In the genomic region with DNA sequence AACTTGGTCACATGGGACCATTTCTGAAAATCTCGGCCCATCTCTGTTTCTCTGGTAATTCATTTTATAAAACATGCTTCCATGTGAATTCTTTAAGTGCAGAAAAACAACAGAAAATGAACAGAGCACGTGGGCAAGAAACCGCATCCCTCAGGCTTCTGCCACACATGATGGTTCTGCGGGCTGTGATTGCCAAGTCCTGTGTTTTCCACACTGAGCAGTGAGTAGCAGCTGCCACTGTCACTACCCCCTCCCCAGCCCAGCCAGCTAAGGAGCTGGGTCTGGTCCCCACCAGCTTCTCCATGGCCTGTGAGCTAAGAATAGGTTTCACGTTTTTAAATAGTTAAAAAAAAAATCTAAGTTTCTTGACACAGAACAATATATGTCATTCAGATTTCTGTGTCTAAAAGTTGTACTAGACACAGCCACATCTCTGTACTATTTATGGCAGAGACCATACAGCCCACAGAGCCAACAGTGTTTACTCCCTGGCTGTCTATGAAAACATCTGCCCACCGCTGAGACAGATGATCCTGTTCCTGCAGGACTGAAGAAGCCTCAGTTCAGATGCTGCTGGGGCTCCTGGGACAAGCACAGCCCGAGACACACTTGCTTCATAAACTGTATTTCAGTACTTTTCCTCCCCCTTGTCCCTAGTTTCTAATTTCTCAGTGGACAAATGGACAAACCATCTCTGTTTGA, we compare ENCODE assay signal across 8 cellular contexts. TPM values are rescaled to one million over a fixed set of nuclear protein-coding genes. Genes with fewer than 3 reads are reported as not detected.
DNase-seq lines count a peak whose midpoint lies in the region; ATAC-seq lines count a peak whose summit lies in the region.

No MANE protein-coding gene starts in this region.

- peak overlapping the region; percentile 65 for H3K27ac Mint-ChIP-seq in activated T-cell treated with anti-CD3 and anti-CD28 coated beads, Interleukin-2, amount 50 U/mL, for 24 hours
- peak overlapping the region; percentile 76 for H3K27ac Mint-ChIP-seq in activated T-helper 17 cell treated with anti-CD3 and anti-CD28 coated beads, Interleukin-2, amount 50 U/mL, for 72 hours
- peak overlapping the region; percentile 10 to 93 for H3K27ac Mint-ChIP-seq in stimulated activated naive CD8-positive, alpha-beta T cell treated with anti-CD3 and anti-CD28 coated beads, Interleukin-15, amount 100 ng/mL, for 72 hours
- no peak overlapping the region for H3K27ac Mint-ChIP-seq in stimulated activated effector memory CD8-positive, alpha-beta T cell treated with anti-CD3 and anti-CD28 coated beads, Interleukin-12 subunit alpha, Interleukin-12 subunit beta, amount 100 ng/mL, for 72 hours

- H3K36me3 Mint-ChIP-seq in activated T-cell treated with anti-CD3 and anti-CD28 coated beads, Interleukin-2, amount 50 U/mL, for 24 hours (ENCODE audit: low read depth) = peaks cover 76% of the 10 kb centered on the region
- H3K36me3 Mint-ChIP-seq in activated T-helper 17 cell treated with anti-CD3 and anti-CD28 coated beads, Interleukin-2, amount 50 U/mL, for 72 hours (ENCODE audit: low read depth) = peaks cover 71% of the 10 kb centered on the region
- peaks cover 76% of the 10 kb centered on the region for H3K36me3 Mint-ChIP-seq in stimulated activated effector memory CD8-positive, alpha-beta T cell treated with anti-CD3 and anti-CD28 coated beads, Interleukin-12 subunit alpha, Interleukin-12 subunit beta, amount 100 ng/mL, for 72 hours

- H3K4me1 Mint-ChIP-seq in activated T-cell treated with anti-CD3 and anti-CD28 coated beads, Interleukin-2, amount 50 U/mL, for 24 hours (ENCODE audit: low read depth) = peaks cover 35% of the 10 kb centered on the region
- H3K4me1 Mint-ChIP-seq in activated T-helper 17 cell treated with anti-CD3 and anti-CD28 coated beads, Interleukin-2, amount 50 U/mL, for 72 hours = peaks cover 5% of the 10 kb centered on the region
- peaks cover 81% of the 10 kb centered on the region for H3K4me1 Mint-ChIP-seq in stimulated activated naive CD8-positive, alpha-beta T cell treated with anti-CD3 and anti-CD28 coated beads, Interleukin-15, amount 100 ng/mL, for 72 hours
- H3K4me1 Mint-ChIP-seq in stimulated activated effector memory CD8-positive, alpha-beta T cell treated with anti-CD3 and anti-CD28 coated beads, Interleukin-12 subunit alpha, Interleukin-12 subunit beta, amount 100 ng/mL, for 72 hours = peaks cover 21% of the 10 kb centered on the region

- H3K4me3 Mint-ChIP-seq in activated T-cell treated with anti-CD3 and anti-CD28 coated beads, Interleukin-2, amount 50 U/mL, for 24 hours = no peak overlapping the region
- H3K4me3 Mint-ChIP-seq in activated T-helper 17 cell treated with anti-CD3 and anti-CD28 coated beads, Interleukin-2, amount 50 U/mL, for 72 hours = no peak overlapping the region
- H3K4me3 Mint-ChIP-seq in stimulated activated naive CD8-positive, alpha-beta T cell treated with anti-CD3 and anti-CD28 coated beads, Interleukin-15, amount 100 ng/mL, for 72 hours = no peak overlapping the region
- H3K4me3 Mint-ChIP-seq in stimulated activated effector memory CD8-positive, alpha-beta T cell treated with anti-CD3 and anti-CD28 coated beads, Interleukin-12 subunit alpha, Interleukin-12 subunit beta, amount 100 ng/mL, for 72 hours = no peak overlapping the region

- no peaks in the 10 kb centered on the region for H3K9me3 Mint-ChIP-seq in activated T-cell treated with anti-CD3 and anti-CD28 coated beads, Interleukin-2, amount 50 U/mL, for 24 hours
- H3K9me3 Mint-ChIP-seq in activated T-helper 17 cell treated with anti-CD3 and anti-CD28 coated beads, Interleukin-2, amount 50 U/mL, for 72 hours = no peaks in the 10 kb centered on the region
- H3K9me3 Mint-ChIP-seq in stimulated activated naive CD8-positive, alpha-beta T cell treated with anti-CD3 and anti-CD28 coated beads, Interleukin-15, amount 100 ng/mL, for 72 hours = no peaks in the 10 kb centered on the region
- no peaks in the 10 kb centered on the region for H3K9me3 Mint-ChIP-seq in stimulated activated effector memory CD8-positive, alpha-beta T cell treated with anti-CD3 and anti-CD28 coated beads, Interleukin-12 subunit alpha, Interleukin-12 subunit beta, amount 100 ng/mL, for 72 hours

- H3K27ac ChIP-seq in layer of hippocampus (ENCODE audit: low read depth, low read length) = peak overlapping the region; percentile 83

- no peaks in the 10 kb centered on the region for H3K27me3 Mint-ChIP-seq in activated T-cell treated with anti-CD3 and anti-CD28 coated beads, Interleukin-2, amount 50 U/mL, for 24 hours
- no peaks in the 10 kb centered on the region for H3K27me3 Mint-ChIP-seq in activated T-helper 17 cell treated with anti-CD3 and anti-CD28 coated beads, Interleukin-2, amount 50 U/mL, for 72 hours
- no peaks in the 10 kb centered on the region for H3K27me3 Mint-ChIP-seq in stimulated activated naive CD8-positive, alpha-beta T cell treated with anti-CD3 and anti-CD28 coated beads, Interleukin-15, amount 100 ng/mL, for 72 hours

- no peak for ATAC-seq in activated T-helper 17 cell treated with anti-CD3 and anti-CD28 coated beads, Interleukin-2, amount 50 U/mL, for 72 hours (replicated peaks)
- ATAC-seq in stimulated activated naive CD8-positive, alpha-beta T cell treated with anti-CD3 and anti-CD28 coated beads, Interleukin-15, amount 100 ng/mL, for 72 hours = no peak
- ATAC-seq in stimulated activated effector memory CD8-positive, alpha-beta T cell treated with anti-CD3 and anti-CD28 coated beads, Interleukin-12 subunit alpha, Interleukin-12 subunit beta, amount 100 ng/mL, for 72 hours = no peak

- no peaks in the 10 kb centered on the region for H3K27me3 ChIP-seq in layer of hippocampus (ENCODE audit: control insufficient read depth, insufficient read depth, low read length)

- no peak for DNase-seq in activated T-cell treated with anti-CD3 and anti-CD28 coated beads, Interleukin-2, amount 50 U/mL, for 24 hours
- DNase-seq in activated T-cell treated with anti-CD3 and anti-CD28 coated beads, Interleukin-2, amount 50 U/mL, for 1 hour = no peak
- DNase-seq in stimulated activated naive CD8-positive, alpha-beta T cell treated with anti-CD3 and anti-CD28 coated beads, Interleukin-15, amount 100 ng/mL, for 72 hours = no peak
- DNase-seq in SK-N-DZ (ENCODE audit: low spot score) = no peak
- DNase-seq in DMS153 treated with DMSO at 0.1 percent for 48 hours (lab: John Stamatoyannopoulos, UW; ENCODE audit: unreplicated experiment) = no peak
- no peak for DNase-seq in stimulated activated effector memory CD8-positive, alpha-beta T cell treated with anti-CD3 and anti-CD28 coated beads, Interleukin-12 subunit alpha, Interleukin-12 subunit beta, amount 100 ng/mL, for 72 hours (ENCODE audit: low spot score in 2 of 2)

RNA-seq across cellular contexts. Expression of a gene that starts 41.5 kb away (rescaled TPM):
- 100 to 1,000 TPM; 136 to 143 TPM for total RNA-seq in activated T-helper 17 cell treated with anti-CD3 and anti-CD28 coated beads, Interleukin-2, amount 50 U/mL, for 72 hours
- 219 and 269 TPM in 2 replicates for polyA plus RNA-seq in SK-N-DZ (2014; cell fraction: cytosol; rRNA removed)
- 158 and 180 TPM in 2 replicates for polyA plus RNA-seq in SK-N-DZ (2014; cell fraction: nucleus; rRNA removed)
